ENCODE assay signal across 14 cellular contexts in genomic region chr20:19560876-19561480, GRCh38.
DNase-seq lines count a peak whose midpoint lies in the region; ATAC-seq and TF ChIP-seq lines count a peak whose summit lies in the region.
"Had no signal": no experiment of that assay in that cellular context is flagged by ENCODE, and none has a peak within 500 bp of the region (broad histone marks: within the 10 kb centered on the region; RNA-seq: fewer than 3 reads in every experiment).

No MANE protein-coding gene starts in this region.

- H3K9me3 Mint-ChIP-seq in nephron: peaks cover 2% of the 10 kb centered on the region

- DNase-seq in AG10803 (ENCODE audit: low read depth) (peak; percentile 58), HFF-Myc (ENCODE audit: extremely low read depth, low read depth) (peak; percentile 38), choroid plexus epithelial cell (ENCODE audit: low read depth) (peak; percentile 68), C1 segment of cervical spinal cord (lab: John Stamatoyannopoulos, UW) (no peak)
- DNase-seq: NCI-H1417, NCI-H1930, NCI-H526, SHP77 had no signal

- H3K4me3 Mint-ChIP-seq in nephron: no peak overlapping the region

- peak overlapping the region in 2 of 3 experiments; percentile 9 to 18 for H3K27ac Mint-ChIP-seq in nephron

- no peak for TF ChIP-seq CTCF in AG10803 (conservative IDR thresholded peaks at IDR 0.05; ENCODE audit: low read length)
- no peak for TF ChIP-seq CTCF in HFF-Myc (IDR thresholded peaks at IDR 0.05; ENCODE audit: low read depth, low read length, missing control alignments)
- no peak for TF ChIP-seq CTCF in choroid plexus epithelial cell (conservative IDR thresholded peaks at IDR 0.05; ENCODE audit: low read depth, low read length)
- no peak for TF ChIP-seq CTCF in nephron (IDR thresholded peaks at IDR 0.05; ENCODE audit: unreplicated experiment in 3 of 3)

- H3K4me1 Mint-ChIP-seq in nephron: peaks cover 18% of the 10 kb centered on the region

- H3K4me3 ChIP-seq in AG10803 (ENCODE audit: low read length): no peak overlapping the region
- H3K4me3 ChIP-seq in HFF-Myc (replicated peaks; ENCODE audit: low read depth, low read length): no peak overlapping the region
- no peak overlapping the region for H3K4me3 ChIP-seq in choroid plexus epithelial cell (ENCODE audit: low read depth, low read length)
- H3K4me3 ChIP-seq: BLaER1 treated with 17β-estradiol and CSF1 and Interleukin-3, amounts not matched to agents 10 nM and 100 nM; HAP-1 had no signal

- H3K27me3 Mint-ChIP-seq in nephron (ENCODE audit: low read depth): no peaks in the 10 kb centered on the region

- H3K36me3 Mint-ChIP-seq in nephron (ENCODE audit: low read depth): no peaks in the 10 kb centered on the region

- ATAC-seq in HG02973 (IDR thresholded peaks at IDR 0.05; ENCODE audit: unreplicated experiment) (no peak), HG03280 (IDR thresholded peaks at IDR 0.05; ENCODE audit: unreplicated experiment) (no peak)
- ATAC-seq: SK-N-SH treated with all-trans-retinoic acid at 6 μM for 48 hours had no signal

Comparison
In these comparisons a context has a peak if more than half of its experiments do, and no peak if none do; other contexts are left out.
1. DNase-seq: peak in AG10803 (single experiment), HFF-Myc (single experiment) and choroid plexus epithelial cell (single experiment); none in C1 segment of cervical spinal cord (0 of 14).